ENCODE assay signal across 9 cellular contexts in genomic region chr1:160954158-160955104, GRCh38. TPM values are rescaled to one million over a fixed set of nuclear protein-coding genes. Genes with fewer than 3 reads are reported as not detected.
DNase-seq lines count a peak whose midpoint lies in the region; ATAC-seq and TF ChIP-seq lines count a peak whose summit lies in the region.
"Had no signal": no experiment of that assay in that cellular context is flagged by ENCODE, and none has a peak within 500 bp of the region (broad histone marks: within the 10 kb centered on the region; RNA-seq: fewer than 3 reads in every experiment).

TSS of gene ITLN2 (minus strand) at chr1:160954809. CDS start at chr1:160954741, 68 bp downstream.

- BruUV-seq in HCT116 (replicated peaks; lab: Mats Ljungman, UMichigan), result no TSS peak

- no peaks in the 10 kb centered on the region for H3K79me2 ChIP-seq in HCT116 (ENCODE audit: insufficient read depth, low read length)

- H4K20me1 ChIP-seq in HCT116 (ENCODE audit: insufficient read depth), result no peaks in the 10 kb centered on the region

- no peak within 1 kb of the TSS for H3K27ac ChIP-seq in HCT116 (ENCODE audit: low read depth, low read length)

- no peaks in the 10 kb centered on the region for H3K9me3 ChIP-seq in HCT116 (ENCODE audit: control insufficient read depth in 1 of 2, insufficient read depth in 1 of 2, low read depth in 1 of 2, low read length in 2 of 2)

- no peak within 1 kb of the TSS for H3K4me2 ChIP-seq in HCT116 (ENCODE audit: low read length)

- RAD21 ChIA-PET in HCT116 (lab: Charles Lee; ENCODE audit: low non-redundant PET in 1 of 2, low total read pairs in 2 of 2, uncharacterized antibody in 2 of 2, unreplicated experiment in 2 of 2), result interaction anchor here (0.8 to 1.6 kb wide), 4 partner anchors 119 to 526 kb away, joined by 3 read pairs; no protein-coding TSS in a partner anchor

- no peaks in the 10 kb centered on the region for H3K36me3 Mint-ChIP-seq in activated T-helper 1 cell treated with anti-CD3 and anti-CD28 coated beads, Interleukin-12 subunit alpha, Interleukin-12 subunit beta, Interleukin-2, Interleukin-4 antibody, amounts not matched to agents 30 ng/mL and 10 ng/mL and 1 ng/mL, durations not matched to agents 14 hours and 24 hours and 36 hours (ENCODE audit: low read depth)

- DNase-seq in DMS53 treated with DMSO at 0.1 percent for 48 hours (lab: John Stamatoyannopoulos, UW; ENCODE audit: unreplicated experiment) (peak; percentile 61), HCT116 (ENCODE audit: low read depth, low spot score) (peak; percentile 45), OCI-M1 (lab: John Stamatoyannopoulos, UW) (peak; percentile 73), hepatic stellate cell (ENCODE audit: low spot score) (peak; percentile 33), mucosa of gallbladder (ENCODE audit: low spot score) (no peak)
- peak; percentile 5 for DNase-seq in activated T-helper 1 cell treated with anti-CD3 and anti-CD28 coated beads, Interleukin-12 subunit alpha, Interleukin-12 subunit beta, Interleukin-2, Interleukin-4 antibody, amounts not matched to agents 30 ng/mL and 10 ng/mL and 1 ng/mL, durations not matched to agents 14 hours and 24 hours and 36 hours (ENCODE audit: low spot score)
- peak; percentile 28 to 30 for DNase-seq in stimulated activated CD4-positive, alpha-beta T cell treated with anti-CD3 and anti-CD28 coated beads, Interleukin-2, amount 100 ng/mL, for 48 hours

- TF ChIP-seq RAD21 in HCT116 (IDR thresholded peaks at IDR 0.05; ENCODE audit: low read depth), result peak; percentile 59; the same call in 1 of the 2 replicates

- H3K4me1 ChIP-seq in HCT116 (ENCODE audit: control insufficient read depth in 1 of 2, insufficient read depth in 2 of 2, low read length in 2 of 2), result peaks cover 0 to 8% of the 10 kb centered on the region in 2 experiments; a peak in 2 of 4 replicates

- no peaks in the 10 kb centered on the region for H3K27me3 ChIP-seq in HCT116 (ENCODE audit: insufficient read depth, low read length)

- no peak within 1 kb of the TSS for H3K4me3 Mint-ChIP-seq in activated T-helper 1 cell treated with anti-CD3 and anti-CD28 coated beads, Interleukin-12 subunit alpha, Interleukin-12 subunit beta, Interleukin-2, Interleukin-4 antibody, amounts not matched to agents 30 ng/mL and 10 ng/mL and 1 ng/mL, durations not matched to agents 14 hours and 24 hours and 36 hours
- H3K4me3 Mint-ChIP-seq: stimulated activated naive CD8-positive, alpha-beta T cell treated with anti-CD3 and anti-CD28 coated beads, Interleukin-15, Interleukin-2, amounts not matched to agents 100 ng/mL and 50 ng/mL, for 24 hours had no signal

- POLR2A ChIA-PET in HCT116 (lab: Charles Lee), result interaction anchor here (0.8 to 1.0 kb wide), 2 partner anchors 67 to 228 kb away, joined by 3 read pairs; partner anchors contain the start of gene F11R

- no peak for TF ChIP-seq POLR2A in HCT116 (IDR thresholded peaks at IDR 0.05; ENCODE audit: borderline replicate concordance, extremely low read depth, insufficient read depth, insufficient read length)

- no peak within 1 kb of the TSS for H3K4me3 ChIP-seq in HCT116 (replicated peaks in 1 of 2; ENCODE audit: low read depth in 1 of 2, low read length in 2 of 2)

- peaks cover 7% of the 10 kb centered on the region for H3K27me3 Mint-ChIP-seq in activated T-helper 1 cell treated with anti-CD3 and anti-CD28 coated beads, Interleukin-12 subunit alpha, Interleukin-12 subunit beta, Interleukin-2, Interleukin-4 antibody, amounts not matched to agents 30 ng/mL and 10 ng/mL and 1 ng/mL, durations not matched to agents 14 hours and 24 hours and 36 hours (ENCODE audit: insufficient read depth)
- H3K27me3 Mint-ChIP-seq: stimulated activated naive CD8-positive, alpha-beta T cell treated with anti-CD3 and anti-CD28 coated beads, Interleukin-15, Interleukin-2, amounts not matched to agents 100 ng/mL and 50 ng/mL, for 24 hours had no signal

- intact Hi-C loops in HCT116 (cut with micrococcal nuclease), result loop anchor here (5.0 kb wide), 2 partner anchors 177 to 527 kb away; no protein-coding TSS in a partner anchor
- intact Hi-C loops in activated T-helper 1 cell treated with anti-CD3 and anti-CD28 coated beads, Interleukin-12 subunit alpha, Interleukin-12 subunit beta, Interleukin-2, Interleukin-4 antibody, amounts not matched to agents 30 ng/mL and 10 ng/mL and 1 ng/mL, durations not matched to agents 14 hours and 24 hours and 36 hours (cut with micrococcal nuclease), result loop anchor here (1.0 kb wide), 1 partner anchor 273 kb away; no protein-coding TSS in a partner anchor

- CTCF ChIA-PET in HCT116 (lab: Charles Lee), result interaction anchor here (0.6 to 4.7 kb wide), 30 partner anchors 9 to 526 kb away, joined by 3 to 46 read pairs (median 5); partner anchors contain the start of genes F11R and ITLN1

- H2AFZ ChIP-seq in HCT116 (ENCODE audit: low read depth, low read length, poor library complexity, severe bottlenecking), result peak within 1 kb of the TSS; percentile 83

- no peaks in the 10 kb centered on the region for H3K9me3 Mint-ChIP-seq in activated T-helper 1 cell treated with anti-CD3 and anti-CD28 coated beads, Interleukin-12 subunit alpha, Interleukin-12 subunit beta, Interleukin-2, Interleukin-4 antibody, amounts not matched to agents 30 ng/mL and 10 ng/mL and 1 ng/mL, durations not matched to agents 14 hours and 24 hours and 36 hours
- H3K9me3 Mint-ChIP-seq: stimulated activated naive CD8-positive, alpha-beta T cell treated with anti-CD3 and anti-CD28 coated beads, Interleukin-15, Interleukin-2, amounts not matched to agents 100 ng/mL and 50 ng/mL, for 24 hours had no signal

- no peak within 1 kb of the TSS for H3K27ac Mint-ChIP-seq in activated T-helper 1 cell treated with anti-CD3 and anti-CD28 coated beads, Interleukin-12 subunit alpha, Interleukin-12 subunit beta, Interleukin-2, Interleukin-4 antibody, amounts not matched to agents 30 ng/mL and 10 ng/mL and 1 ng/mL, durations not matched to agents 14 hours and 24 hours and 36 hours

- TF ChIP-seq CTCF in HCT116 (IDR thresholded peaks at IDR 0.05 in 2 of 3, conservative IDR thresholded peaks at IDR 0.05 in 1 of 3; ENCODE audit: borderline replicate concordance in 1 of 3, insufficient read depth in 1 of 3, low read depth in 2 of 3, low read length in 2 of 3), result peak; percentile 74 to 86 (median 84)

- H3K36me3 ChIP-seq in HCT116 (ENCODE audit: control insufficient read depth in 1 of 2, insufficient read depth in 2 of 2, low read length in 2 of 2), result no peaks in the 10 kb centered on the region

- H3K4me1 Mint-ChIP-seq in activated T-helper 1 cell treated with anti-CD3 and anti-CD28 coated beads, Interleukin-12 subunit alpha, Interleukin-12 subunit beta, Interleukin-2, Interleukin-4 antibody, amounts not matched to agents 30 ng/mL and 10 ng/mL and 1 ng/mL, durations not matched to agents 14 hours and 24 hours and 36 hours (ENCODE audit: low read depth), result peaks cover 11% of the 10 kb centered on the region

- ATAC-seq in HCT116, result peak; percentile 92
- no peak for ATAC-seq in GM19455 (IDR thresholded peaks at IDR 0.05; ENCODE audit: unreplicated experiment)

- no peak within 1 kb of the TSS for H3K9ac ChIP-seq in HCT116 (ENCODE audit: low read length)

- no peaks in the 10 kb centered on the region for H3K9me2 ChIP-seq in HCT116 (ENCODE audit: insufficient read depth)

TF ChIP-seq in HCT116, 20 proteins besides CTCF, POLR2A, EP300 and RAD21:
- TF ChIP-seq SP1 (IDR thresholded peaks at IDR 0.05; ENCODE audit: low read depth) (no peak), YY1 (IDR thresholded peaks at IDR 0.05; ENCODE audit: extremely low read depth, insufficient replicate concordance, low read depth, low read length) (peak; percentile 37)

RNA-seq across cellular contexts. Expression of gene ITLN2, which starts in this region (rescaled TPM):
- 0.20 TPM for total RNA-seq in HCT116 (2021; ENCODE audit: unreplicated experiment)
- 0.07 TPM in 1 of 2 replicates, not detected in the other for polyA plus RNA-seq in HCT116 (2012)
- total RNA-seq in activated T-helper 1 cell treated with anti-CD3 and anti-CD28 coated beads, Interleukin-12 subunit alpha, Interleukin-12 subunit beta, Interleukin-2, Interleukin-4 antibody, amounts not matched to agents 30 ng/mL and 10 ng/mL and 1 ng/mL, durations not matched to agents 14 hours and 24 hours and 36 hours, result not detected in 2 replicates
- not detected for total RNA-seq in mucosa of gallbladder

Comparison
In these comparisons a context has a peak if more than half of its experiments do, and no peak if none do; other contexts are left out.
1. Peak in DNase-seq and ATAC-seq in HCT116; RNA of the gene not detected or under 1 TPM.
2. Peak in DNase-seq in activated T-helper 1 cell treated with anti-CD3 and anti-CD28 coated beads, Interleukin-12 subunit alpha, Interleukin-12 subunit beta, Interleukin-2, Interleukin-4 antibody, amounts not matched to agents 30 ng/mL and 10 ng/mL and 1 ng/mL, durations not matched to agents 14 hours and 24 hours and 36 hours; RNA of the gene not detected or under 1 TPM.